1 cellular context compared by ENCODE assay signal in genomic region chr13:51047434-51048165, GRCh38.
TF ChIP-seq lines count a peak whose summit lies in the region.

No MANE protein-coding gene starts in this region.

TF ChIP-seq in H1, 55 proteins besides CTCF, POLR2A, EP300 and RAD21 (continued from another document):
- no peak for TF ChIP-seq CHD7 (IDR thresholded peaks at IDR 0.05; ENCODE audit: insufficient replicate concordance, low read length)
- TF ChIP-seq KDM4A (IDR thresholded peaks at IDR 0.05; ENCODE audit: low read depth, low read length, severe bottlenecking): no peak
- no peak for TF ChIP-seq NRF1 (IDR thresholded peaks at IDR 0.05; ENCODE audit: low read depth, low read length)
- TF ChIP-seq ZNF274 (IDR thresholded peaks at IDR 0.05; ENCODE audit: borderline replicate concordance, extremely low read depth, low read length): no peak
- no peak for TF ChIP-seq SP2 (IDR thresholded peaks at IDR 0.05; ENCODE audit: low read length)
- no peak for TF ChIP-seq SAP30 (IDR thresholded peaks at IDR 0.05; ENCODE audit: insufficient read depth, insufficient replicate concordance, low read length)
- TF ChIP-seq EZH2 (IDR thresholded peaks at IDR 0.05; ENCODE audit: low read depth, low read length, severe bottlenecking): no peak
- no peak for TF ChIP-seq CREB1 (IDR thresholded peaks at IDR 0.05)
- no peak for TF ChIP-seq EGR1 (IDR thresholded peaks at IDR 0.05; ENCODE audit: borderline replicate concordance, low read depth, low read length)
- TF ChIP-seq YY1 (IDR thresholded peaks at IDR 0.05; ENCODE audit: low read depth, low read length): no peak
TF ChIP-seq in H1: peak in this region for 0.
